1 cellular context compared by ENCODE assay signal in genomic region chr4:26239796-26240195, GRCh38.
TF ChIP-seq lines count a peak whose summit lies in the region.

No MANE protein-coding gene starts in this region.

TF ChIP-seq in GM23338, 12 proteins besides CTCF, POLR2A, EP300 and RAD21 (continued from another document):
- TF ChIP-seq ZNF462 (CRISPR knock-in tag; IDR thresholded peaks at IDR 0.05), result no peak
- no peak for TF ChIP-seq NANOG (IDR thresholded peaks at IDR 0.05; ENCODE audit: borderline replicate concordance)
- TF ChIP-seq STAT1 (IDR thresholded peaks at IDR 0.05; ENCODE audit: unreplicated experiment), result no peak
- no peak for TF ChIP-seq POLR2AphosphoS5 (IDR thresholded peaks at IDR 0.05; ENCODE audit: low read depth)
- no peak for TF ChIP-seq JUNB (IDR thresholded peaks at IDR 0.05; ENCODE audit: unreplicated experiment)
- TF ChIP-seq CREB1 (CRISPR knock-in tag; IDR thresholded peaks at IDR 0.05; ENCODE audit: low read depth), result no peak
- no peak for TF ChIP-seq EZH2 (IDR thresholded peaks at IDR 0.05; ENCODE audit: low read depth, unreplicated experiment)
- TF ChIP-seq ETS1 (IDR thresholded peaks at IDR 0.05), result no peak
- no peak for TF ChIP-seq REST (IDR thresholded peaks at IDR 0.05; ENCODE audit: unreplicated experiment)
